18 cellular contexts compared by ENCODE assay signal in the genomic region with DNA sequence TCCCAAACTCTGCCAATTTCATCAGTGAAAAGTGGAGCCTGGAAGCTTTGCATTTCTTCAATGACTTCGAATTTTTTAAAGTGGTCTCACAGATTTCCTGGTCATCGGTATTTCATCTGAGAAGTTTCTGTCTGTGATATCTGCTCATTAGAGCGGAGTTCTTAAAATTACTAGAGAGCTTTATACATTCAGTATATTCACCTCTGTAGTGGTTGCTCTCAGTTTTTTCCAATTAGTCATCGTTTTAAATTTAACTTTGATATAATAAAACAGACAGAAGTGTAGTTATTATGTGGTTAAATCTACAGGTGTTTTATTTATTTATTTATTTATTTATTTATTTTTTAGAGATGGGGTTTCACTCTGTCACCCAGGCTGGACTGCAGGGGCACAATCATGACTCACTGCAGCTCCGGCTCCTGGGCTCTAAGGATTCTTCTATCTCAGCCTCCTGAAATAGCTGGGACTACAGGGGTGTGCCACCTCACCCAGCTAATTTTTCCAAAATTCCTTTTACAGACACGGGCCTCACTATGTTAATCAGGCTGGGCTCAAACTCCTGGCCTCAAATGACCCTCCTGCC. TPM values are rescaled to one million over a fixed set of nuclear protein-coding genes. Genes with fewer than 3 reads are reported as not detected.
DNase-seq lines count a peak whose midpoint lies in the region; ATAC-seq, FAIRE-seq and TF ChIP-seq lines count a peak whose summit lies in the region.
"Had no signal": no experiment of that assay in that cellular context is flagged by ENCODE, and none has a peak within 500 bp of the region (broad histone marks: within the 10 kb centered on the region; RNA-seq: fewer than 3 reads in every experiment).

No MANE protein-coding gene starts in this region.

- in situ Hi-C loops in HepG2 (cut with HindIII; ENCODE audit: extremely low pct_ligation_motif_present, low pct_unique_long_range_greater_than_20kb): no loop called here

- no peaks in the 10 kb centered on the region for H3K9me3 Mint-ChIP-seq in stimulated activated effector memory CD8-positive, alpha-beta T cell treated with anti-CD3 and anti-CD28 coated beads, Interleukin-12 subunit alpha, Interleukin-12 subunit beta, amount 100 ng/mL, for 72 hours
- H3K9me3 Mint-ChIP-seq: activated naive CD8-positive, alpha-beta T cell treated with anti-CD3 and anti-CD28 coated beads for 36 hours had no signal

- H3K27me3 ChIP-seq in HepG2 (ENCODE audit: control insufficient read depth in 1 of 2, insufficient read depth in 2 of 2, low read length in 2 of 2): no peaks in the 10 kb centered on the region
- H3K27me3 ChIP-seq in subcutaneous abdominal adipose tissue (ENCODE audit: control insufficient read depth in 5 of 5, insufficient read depth in 4 of 5, low read length in 5 of 5): no peaks in the 10 kb centered on the region
- H3K27me3 ChIP-seq: upper lobe of right lung had no signal

- H3K4me1 Mint-ChIP-seq in stimulated activated effector memory CD8-positive, alpha-beta T cell treated with anti-CD3 and anti-CD28 coated beads, Interleukin-12 subunit alpha, Interleukin-12 subunit beta, amount 100 ng/mL, for 72 hours: peaks cover 61% of the 10 kb centered on the region

- H3K9me3 ChIP-seq in HepG2 (ENCODE audit: low read length) (no peaks in the 10 kb centered on the region), subcutaneous abdominal adipose tissue (ENCODE audit: control insufficient read depth in 5 of 5, low read length in 5 of 5) (no peaks in the 10 kb centered on the region)
- H3K9me3 ChIP-seq: prostate gland, upper lobe of right lung had no signal

- CTCF ChIA-PET in HepG2 (lab: Yijun Ruan, JAX; ENCODE audit: low intra/inter-chr PET ratio, low total read pairs): no interaction called here

- H3K79me2 ChIP-seq in HepG2 (ENCODE audit: insufficient read depth, low read length): peaks cover 95% of the 10 kb centered on the region

- H3K4me2 ChIP-seq in HepG2 (ENCODE audit: low read depth, low read length): peak overlapping the region; percentile 74

- no peak for FAIRE-seq in HepG2 (lab: Jason Lieb, UNC)
- FAIRE-seq: A204.1, endothelial cell of umbilical vein had no signal

- H3K27ac Mint-ChIP-seq in stimulated activated effector memory CD8-positive, alpha-beta T cell treated with anti-CD3 and anti-CD28 coated beads, Interleukin-12 subunit alpha, Interleukin-12 subunit beta, amount 100 ng/mL, for 72 hours: no peak overlapping the region
- H3K27ac Mint-ChIP-seq: activated naive CD8-positive, alpha-beta T cell treated with anti-CD3 and anti-CD28 coated beads for 36 hours had no signal

- no peak overlapping the region for H3K4me3 Mint-ChIP-seq in stimulated activated effector memory CD8-positive, alpha-beta T cell treated with anti-CD3 and anti-CD28 coated beads, Interleukin-12 subunit alpha, Interleukin-12 subunit beta, amount 100 ng/mL, for 72 hours
- H3K4me3 Mint-ChIP-seq: activated naive CD8-positive, alpha-beta T cell treated with anti-CD3 and anti-CD28 coated beads for 36 hours had no signal

- TF ChIP-seq POLR2A in HepG2 (IDR thresholded peaks at IDR 0.05; ENCODE audit: insufficient read depth in 1 of 2, low read depth in 2 of 2, low read length in 2 of 2): no peak

- 79% methylated on average over 6 of the region's 6 CpGs for WGBS in HepG2 (ENCODE audit: low lambda C conversion rate)

- H3K36me3 ChIP-seq in HepG2 (replicated peaks in 1 of 2; ENCODE audit: control insufficient read depth in 1 of 2, insufficient read depth in 2 of 2, low read length in 2 of 2) (no peaks in the 10 kb centered on the region; a peak in 2 of 5 replicates), subcutaneous abdominal adipose tissue (ENCODE audit: control insufficient read depth in 5 of 5, insufficient read depth in 5 of 5, low read length in 5 of 5) (no peaks in the 10 kb centered on the region)
- H3K36me3 ChIP-seq: prostate gland, upper lobe of right lung had no signal

- POLR2A ChIA-PET in HepG2 (lab: Yijun Ruan, JAX): interaction anchor here (1.0 to 3.5 kb wide), 7 partner anchors 8 to 108 kb away, joined by 3 to 37 read pairs (median 6); a partner anchor contains a TSS

- DNase-seq in NCI-H82 (lab: John Stamatoyannopoulos, UW) (peak; percentile 6), NCI-H82 treated with DMSO at 0.1 percent for 48 hours (lab: John Stamatoyannopoulos, UW; ENCODE audit: unreplicated experiment) (no peak), astrocyte of the hippocampus (ENCODE audit: low read depth, low spot score) (peak; percentile 49), HepG2 (ENCODE audit: low spot score) (no peak)
- DNase-seq in stimulated activated CD8-positive, alpha-beta memory T cell treated with anti-CD3 and anti-CD28 coated beads, Interleukin-4, amount 100 ng/mL, for 48 hours: no peak
- DNase-seq in stimulated activated effector memory CD8-positive, alpha-beta T cell treated with anti-CD3 and anti-CD28 coated beads, Interleukin-12 subunit alpha, Interleukin-12 subunit beta, amount 100 ng/mL, for 72 hours (ENCODE audit: low spot score in 2 of 2): no peak
- DNase-seq: activated naive CD8-positive, alpha-beta T cell treated with anti-CD3 and anti-CD28 coated beads for 36 hours; GDM1; left colon; NCI-H1105 treated with DMSO at 0.1 percent for 48 hours; NCI-H2171; SW 1271; upper lobe of right lung had no signal

- no peak for TF ChIP-seq CTCF in HepG2 (CRISPR knock-in tag; IDR thresholded peaks at IDR 0.05)

- no peaks in the 10 kb centered on the region for H3K36me3 Mint-ChIP-seq in stimulated activated effector memory CD8-positive, alpha-beta T cell treated with anti-CD3 and anti-CD28 coated beads, Interleukin-12 subunit alpha, Interleukin-12 subunit beta, amount 100 ng/mL, for 72 hours

- TF ChIP-seq EP300 in HepG2 (IDR thresholded peaks at IDR 0.05; ENCODE audit: low read depth in 2 of 2, low read length in 2 of 2) (no peak), HepG2 (CRISPR knock-in tag; IDR thresholded peaks at IDR 0.05; ENCODE audit: borderline replicate concordance) (no peak)

- H3K9ac ChIP-seq in HepG2 (ENCODE audit: insufficient read depth, low read depth, low read length) (peak overlapping the region; percentile 53; the same call in 1 of the 2 replicates), subcutaneous abdominal adipose tissue (ENCODE audit: low read length in 5 of 5) (peak overlapping the region in 2 of 5 donors; percentile 33 to 51)

- no TSS peak for BruUV-seq in HepG2 (replicated peaks; lab: Mats Ljungman, UMichigan)

- intact Hi-C loops in HepG2 (cut with micrococcal nuclease; ENCODE audit: unreplicated experiment): no loop called here

- H2AFZ ChIP-seq in HepG2 (ENCODE audit: low read length): no peak overlapping the region

- H3K27ac ChIP-seq in HepG2 (ENCODE audit: extremely low read length, insufficient read depth, low read length) (peak overlapping the region; percentile 72), subcutaneous abdominal adipose tissue (ENCODE audit: low read depth, low read length) (peak overlapping the region; percentile 75)
- H3K27ac ChIP-seq: prostate gland, upper lobe of right lung had no signal

- H3K4me3 ChIP-seq in HepG2 (replicated peaks in 1 of 3; ENCODE audit: insufficient read depth in 1 of 3, low read depth in 2 of 3, low read length in 3 of 3) (no peak overlapping the region), subcutaneous abdominal adipose tissue (ENCODE audit: low read depth in 1 of 5, low read length in 5 of 5) (no peak overlapping the region)
- H3K4me3 ChIP-seq: prostate gland, upper lobe of right lung had no signal

- peaks cover 84% of the 10 kb centered on the region for H3K4me1 ChIP-seq in HepG2 (ENCODE audit: insufficient read depth, low read length)
- peaks cover 10 to 61% (median 47%) of the 10 kb centered on the region in 5 donors for H3K4me1 ChIP-seq in subcutaneous abdominal adipose tissue (ENCODE audit: control insufficient read depth in 5 of 5, insufficient read depth in 5 of 5, low read length in 5 of 5)
- H3K4me1 ChIP-seq: prostate gland had no signal

- TF ChIP-seq RAD21 in HepG2 (CRISPR knock-in tag; IDR thresholded peaks at IDR 0.05): no peak

- no peak; the same call in 2 of the 3 replicates for ATAC-seq in HepG2
- ATAC-seq in HG02884 (IDR thresholded peaks at IDR 0.05; ENCODE audit: unreplicated experiment): no peak
- ATAC-seq in stimulated activated effector memory CD8-positive, alpha-beta T cell treated with anti-CD3 and anti-CD28 coated beads, Interleukin-12 subunit alpha, Interleukin-12 subunit beta, amount 100 ng/mL, for 72 hours: no peak

- H4K20me1 ChIP-seq in HepG2 (ENCODE audit: insufficient read depth, low read length): no peaks in the 10 kb centered on the region

TF ChIP-seq in HepG2, 621 proteins besides CTCF, POLR2A, EP300 and RAD21:
- TF ChIP-seq HNF4A (CRISPR knock-in tag; IDR thresholded peaks at IDR 0.05) (no peak), NFIC (IDR thresholded peaks at IDR 0.05; ENCODE audit: low read length) (0 out of 2 replicates have a peak, but pooled peaks have one; percentile 3)
TF ChIP-seq in HepG2: peak in this region for 1.

RNA-seq across cellular contexts. Expression of a gene that starts 16.0 kb away (rescaled TPM):
- 24.6 and 43.8 TPM in 2 replicates for total RNA-seq in HepG2 (2016; rRNA removed; fragmentation: Illumina TruSeq; extraction: Trizol)
- 13.5 and 14.6 TPM in 2 replicates for total RNA-seq in HepG2 (2016; cell fraction: cytosol; rRNA removed; fragmentation: Illumina TruSeq; extraction: Trizol; ENCODE audit: low read depth)
- 22.9 and 34.1 TPM in 2 replicates for total RNA-seq in HepG2 (2016; cell fraction: insoluble cytoplasmic fraction; rRNA removed; fragmentation: Illumina TruSeq; extraction: Trizol)
- total RNA-seq in HepG2 (2016; cell fraction: membrane; rRNA removed; fragmentation: Illumina TruSeq; extraction: Trizol): 38.2 and 42.2 TPM in 2 replicates
- total RNA-seq in HepG2 (2016; cell fraction: nucleus; rRNA removed; fragmentation: Illumina TruSeq; extraction: Trizol): 51.5 and 56.4 TPM in 2 replicates
- 18.7 and 20.8 TPM in 2 replicates for polyA plus RNA-seq in HepG2 (2011; rRNA removed)
- polyA plus RNA-seq in HepG2 (2011; cell fraction: cytosol; rRNA removed): 12.9 and 15.6 TPM in 2 replicates
- 45.1 and 48.7 TPM in 2 replicates for polyA plus RNA-seq in HepG2 (2011; cell fraction: nucleus; rRNA removed)
- polyA plus RNA-seq in HepG2 (2012): 43.9 and 44.3 TPM in 2 replicates
- polyA plus RNA-seq in HepG2 (2016; cell fraction: cytosol; fragmentation: Illumina TruSeq; extraction: Trizol; ENCODE audit: low read depth): 13.4 and 14.4 TPM in 2 replicates
- 50.2 and 64.9 TPM in 2 replicates for polyA plus RNA-seq in HepG2 (2016; cell fraction: insoluble cytoplasmic fraction; fragmentation: Illumina TruSeq; extraction: Trizol; ENCODE audit: low read depth)
- polyA plus RNA-seq in HepG2 (2016; cell fraction: membrane; fragmentation: Illumina TruSeq; extraction: Trizol; ENCODE audit: low read depth): 28.7 and 35.1 TPM in 2 replicates
- polyA plus RNA-seq in HepG2 (2016; cell fraction: nucleus; fragmentation: Illumina TruSeq; extraction: Trizol; ENCODE audit: insufficient read depth, low read depth): 76.7 and 80.0 TPM in 2 replicates
- 32.6 and 34.6 TPM in 2 replicates for polyA minus RNA-seq in HepG2 (2011; rRNA and poly(A)+ RNA removed; ENCODE audit: low replicate concordance)
- 25.9 and 33.1 TPM in 2 replicates for polyA minus RNA-seq in HepG2 (2011; cell fraction: cytosol; rRNA and poly(A)+ RNA removed)
- 83.6 and 90.6 TPM in 2 replicates for polyA minus RNA-seq in HepG2 (2011; cell fraction: nucleus; rRNA and poly(A)+ RNA removed)

Comparison
In these comparisons a context has a peak if more than half of its experiments do, and no peak if none do; other contexts are left out.
1. DNase-seq: peak in NCI-H82 (single experiment) and astrocyte of the hippocampus (single experiment); none in NCI-H82 treated with DMSO at 0.1 percent for 48 hours (single experiment), HepG2 (single experiment), stimulated activated CD8-positive, alpha-beta memory T cell treated with anti-CD3 and anti-CD28 coated beads, Interleukin-4, amount 100 ng/mL, for 48 hours (single experiment) and stimulated activated effector memory CD8-positive, alpha-beta T cell treated with anti-CD3 and anti-CD28 coated beads, Interleukin-12 subunit alpha, Interleukin-12 subunit beta, amount 100 ng/mL, for 72 hours (0 of 2).